In the genomic region with DNA sequence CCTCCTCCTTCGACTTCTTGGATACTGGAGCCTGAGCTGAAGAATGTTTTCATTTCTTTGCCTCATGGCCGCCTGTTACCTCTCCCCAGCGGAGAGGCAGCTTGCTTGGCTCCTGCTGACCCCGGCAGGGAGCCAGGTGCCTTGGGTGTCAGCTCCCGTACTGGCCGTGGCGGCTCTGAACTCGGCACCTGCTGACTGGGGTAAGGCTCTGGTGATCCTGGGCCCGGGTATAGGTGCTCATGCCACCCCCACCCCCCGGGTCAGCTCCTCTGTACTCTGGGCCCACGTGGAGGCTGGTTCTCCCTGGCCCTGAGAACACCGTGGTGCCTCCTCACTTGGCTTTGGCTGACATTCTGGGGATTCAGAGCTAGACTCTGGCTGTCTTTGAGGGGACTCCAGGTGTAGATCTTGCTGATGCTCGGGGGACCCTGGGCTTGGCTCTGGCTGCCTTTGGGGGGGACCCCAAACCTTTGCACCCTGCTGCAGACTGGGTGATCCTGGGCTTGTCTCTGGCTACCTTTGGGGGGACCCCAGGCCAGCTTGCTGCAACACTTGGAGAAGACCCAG, we compare ENCODE assay signal across 2 cellular contexts. TPM values are rescaled to one million over a fixed set of nuclear protein-coding genes. Genes with fewer than 3 reads are reported as not detected.
"Had no signal": no experiment of that assay in that cellular context is flagged by ENCODE, and none has a peak within 500 bp of the region (broad histone marks: within the 10 kb centered on the region; RNA-seq: fewer than 3 reads in every experiment).

No MANE protein-coding gene starts in this region.

RNA-seq across cellular contexts. Expression of gene FLT4, which starts 22.6 kb away (rescaled TPM):
- total RNA-seq: M059J, MCF 10A had no signal
